ENCODE assay signal across 10 cellular contexts in the genomic region with DNA sequence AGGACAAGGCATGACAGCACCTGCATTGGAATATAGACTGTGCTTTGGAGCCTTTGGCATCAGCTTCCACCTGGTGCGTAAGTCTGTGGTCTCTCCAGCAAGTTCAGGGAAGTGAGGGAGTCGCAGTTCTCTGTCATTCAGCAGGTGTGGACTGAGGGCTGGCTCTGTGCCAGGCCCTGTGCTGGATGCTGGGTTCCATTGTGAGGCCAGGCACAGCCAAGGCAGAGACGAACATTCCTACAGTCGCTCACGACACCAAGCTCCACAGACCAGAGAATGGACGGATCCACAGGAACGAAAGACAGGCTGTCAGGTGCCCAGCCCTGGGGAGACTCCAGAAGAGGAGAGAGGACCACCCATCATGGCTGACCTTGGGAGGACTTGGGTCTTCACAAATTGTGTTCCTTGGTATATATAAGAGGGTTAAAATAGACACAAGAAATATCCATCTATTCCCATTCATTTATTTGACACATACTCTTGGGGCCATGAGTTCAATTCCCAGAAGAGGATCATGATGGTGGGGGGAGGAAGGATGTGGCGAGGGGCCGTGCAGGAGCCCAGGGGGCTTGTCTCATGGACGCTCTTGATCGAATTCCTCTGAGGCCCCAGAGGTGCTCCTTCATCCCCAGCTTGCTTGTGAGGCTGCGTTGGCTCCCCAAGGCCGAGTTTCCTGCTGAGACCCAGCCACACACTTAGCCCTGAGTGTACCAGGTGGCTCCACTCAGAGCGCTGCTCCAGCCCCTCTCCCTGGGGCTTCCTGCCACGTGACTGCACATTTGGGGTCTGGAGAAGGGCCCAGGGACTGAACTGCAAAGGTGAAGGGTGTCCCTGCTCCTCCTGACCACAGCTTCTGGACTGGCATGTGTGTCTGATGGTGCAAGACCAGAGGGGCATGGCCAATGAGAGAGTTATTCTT. TPM values are rescaled to one million over a fixed set of nuclear protein-coding genes. Genes with fewer than 3 reads are reported as not detected.
A peak's percentile ranks its signal among the peaks of the same experiment; 100 is the strongest.
DNase-seq lines count a peak whose midpoint lies in the region; ATAC-seq and TF ChIP-seq lines count a peak whose summit lies in the region.
"Had no signal": no experiment of that assay in that cellular context is flagged by ENCODE, and none has a peak within 500 bp of the region (broad histone marks: within the 10 kb centered on the region; RNA-seq: fewer than 3 reads in every experiment).

No MANE protein-coding gene starts in this region.

- peak; percentile 24 for ATAC-seq in foreskin keratinocyte
- ATAC-seq in GM21367 (IDR thresholded peaks at IDR 0.05; ENCODE audit: unreplicated experiment): no peak
- ATAC-seq in HG02885 (IDR thresholded peaks at IDR 0.05; ENCODE audit: poor library complexity, unreplicated experiment): no peak

- no peaks in the 10 kb centered on the region for H3K27me3 Mint-ChIP-seq in activated naive CD4-positive, alpha-beta T cell treated with anti-CD3 and anti-CD28 coated beads, Interleukin-2, amount 10 ng/mL, durations not matched to agents 7 days and 5 days
- no peaks in the 10 kb centered on the region for H3K27me3 Mint-ChIP-seq in T-helper 1 cell treated with Interleukin-12 subunit alpha and Interleukin-12 subunit beta and Interleukin-4 antibody, amounts not matched to agents 30 μg/mL and 1 μg/mL, for 36 hours (ENCODE audit: low read depth)

- H3K9me3 Mint-ChIP-seq in activated naive CD4-positive, alpha-beta T cell treated with anti-CD3 and anti-CD28 coated beads, Interleukin-2, amount 10 ng/mL, durations not matched to agents 7 days and 5 days: no peaks in the 10 kb centered on the region
- no peaks in the 10 kb centered on the region for H3K9me3 Mint-ChIP-seq in T-helper 1 cell treated with Interleukin-12 subunit alpha and Interleukin-12 subunit beta and Interleukin-4 antibody, amounts not matched to agents 30 μg/mL and 1 μg/mL, for 36 hours

- H3K4me3 Mint-ChIP-seq in activated naive CD4-positive, alpha-beta T cell treated with anti-CD3 and anti-CD28 coated beads, Interleukin-2, amount 10 ng/mL, durations not matched to agents 7 days and 5 days: peak overlapping the region; percentile 82
- peak overlapping the region; percentile 85 for H3K4me3 Mint-ChIP-seq in T-helper 1 cell treated with Interleukin-12 subunit alpha and Interleukin-12 subunit beta and Interleukin-4 antibody, amounts not matched to agents 30 μg/mL and 1 μg/mL, for 36 hours
- H3K4me3 Mint-ChIP-seq: nephron progenitor cell had no signal

- H3K9me3 ChIP-seq in vagina (no peaks in the 10 kb centered on the region), left ventricle myocardium inferior (replicated peaks) (no peaks in the 10 kb centered on the region)

- H3K27ac Mint-ChIP-seq in activated naive CD4-positive, alpha-beta T cell treated with anti-CD3 and anti-CD28 coated beads, Interleukin-2, amount 10 ng/mL, durations not matched to agents 7 days and 5 days: peak overlapping the region; percentile 95
- H3K27ac Mint-ChIP-seq in T-helper 1 cell treated with Interleukin-12 subunit alpha and Interleukin-12 subunit beta and Interleukin-4 antibody, amounts not matched to agents 30 μg/mL and 1 μg/mL, for 36 hours: peak overlapping the region; percentile 98
- H3K27ac Mint-ChIP-seq: nephron progenitor cell had no signal

- peaks cover 74% of the 10 kb centered on the region for H3K4me1 Mint-ChIP-seq in activated naive CD4-positive, alpha-beta T cell treated with anti-CD3 and anti-CD28 coated beads, Interleukin-2, amount 10 ng/mL, durations not matched to agents 7 days and 5 days
- H3K4me1 Mint-ChIP-seq in T-helper 1 cell treated with Interleukin-12 subunit alpha and Interleukin-12 subunit beta and Interleukin-4 antibody, amounts not matched to agents 30 μg/mL and 1 μg/mL, for 36 hours (ENCODE audit: low read depth): peaks cover 74% of the 10 kb centered on the region

- H3K36me3 ChIP-seq in vagina: no peaks in the 10 kb centered on the region
- no peaks in the 10 kb centered on the region for H3K36me3 ChIP-seq in left ventricle myocardium inferior

- TF ChIP-seq POLR2A in vagina (IDR thresholded peaks at IDR 0.05): no peak

- H3K4me1 ChIP-seq in foreskin keratinocyte (no peaks in the 10 kb centered on the region), vagina (peaks cover 11% of the 10 kb centered on the region), left ventricle myocardium inferior (peaks cover 13% of the 10 kb centered on the region)

- CTCF ChIA-PET in activated naive CD4-positive, alpha-beta T cell treated with anti-CD3 and anti-CD28 coated beads, Interleukin-2, amount 10 ng/mL, durations not matched to agents 7 days and 5 days (lab: Charles Lee): interaction anchor here (0.6 to 2.9 kb wide), 10 partner anchors 13 to 120 kb away, joined by 3 to 10 read pairs (median 5); no protein-coding TSS in a partner anchor

- H3K36me3 Mint-ChIP-seq in activated naive CD4-positive, alpha-beta T cell treated with anti-CD3 and anti-CD28 coated beads, Interleukin-2, amount 10 ng/mL, durations not matched to agents 7 days and 5 days: peaks cover 18% of the 10 kb centered on the region
- H3K36me3 Mint-ChIP-seq in T-helper 1 cell treated with Interleukin-12 subunit alpha and Interleukin-12 subunit beta and Interleukin-4 antibody, amounts not matched to agents 30 μg/mL and 1 μg/mL, for 36 hours (ENCODE audit: low read depth): peaks cover 10% of the 10 kb centered on the region

- H3K27me3 ChIP-seq in foreskin keratinocyte (peaks cover 29% of the 10 kb centered on the region), vagina (no peaks in the 10 kb centered on the region), left ventricle myocardium inferior (ENCODE audit: low read depth) (peaks cover 35% of the 10 kb centered on the region)

- intact Hi-C loops in vagina (cut with DNase I): no loop called here
- intact Hi-C loops in left ventricle myocardium inferior (cut with micrococcal nuclease): no loop called here

- DNase-seq in activated naive CD4-positive, alpha-beta T cell treated with anti-CD3 and anti-CD28 coated beads, Interleukin-2, amount 10 ng/mL, durations not matched to agents 7 days and 5 days: peak; percentile 39
- DNase-seq in activated naive CD4-positive, alpha-beta T cell treated with Interleukin-2 at 50 U/mL for 16 hours: no peak
- DNase-seq in foreskin keratinocyte (peak in 1 of 2 donors; percentile 6), vagina (ENCODE audit: extremely low spot score in 2 of 2) (peak; percentile 79 to 87), left ventricle myocardium inferior (no peak)
- DNase-seq: IMR-90, nephron progenitor cell had no signal

- TF ChIP-seq CTCF in foreskin keratinocyte (conservative IDR thresholded peaks at IDR 0.05) (no peak), vagina (IDR thresholded peaks at IDR 0.05) (no peak), left ventricle myocardium inferior (IDR thresholded peaks at IDR 0.05; ENCODE audit: borderline replicate concordance) (no peak)

- no peak overlapping the region for H3K27ac ChIP-seq in foreskin keratinocyte
- no peak overlapping the region for H3K27ac ChIP-seq in vagina
- no peak overlapping the region for H3K27ac ChIP-seq in left ventricle myocardium inferior (replicated peaks)

- H3K4me3 ChIP-seq in vagina (peak overlapping the region in 1 of 2 donors; percentile 0), left ventricle myocardium inferior (no peak overlapping the region)

RNA-seq across cellular contexts. Expression of a gene that starts 3.5 kb away (rescaled TPM):
- total RNA-seq in foreskin keratinocyte (not detected in 2 replicates), vagina (2.2 TPM), left ventricle myocardium inferior (0.05 TPM)
- polyA plus RNA-seq in foreskin keratinocyte: not detected in 2 replicates
- total RNA-seq: IMR-90 had no signal
- polyA plus RNA-seq: IMR-90 had no signal

Comparison
In these comparisons a context has a peak if more than half of its experiments do, and no peak if none do; other contexts are left out.
1. DNase-seq: peak in activated naive CD4-positive, alpha-beta T cell treated with anti-CD3 and anti-CD28 coated beads, Interleukin-2, amount 10 ng/mL, durations not matched to agents 7 days and 5 days (single experiment) and vagina (2 of 2); none in activated naive CD4-positive, alpha-beta T cell treated with Interleukin-2 at 50 U/mL for 16 hours (single experiment) and left ventricle myocardium inferior (single experiment).